Comparison of ENCODE assay signal across 13 cellular contexts in genomic region chr3:156135921-156136655, GRCh38.
A peak's percentile ranks its signal among the peaks of the same experiment; 100 is the strongest.
DNase-seq lines count a peak whose midpoint lies in the region; TF ChIP-seq lines count a peak whose summit lies in the region.
"Had no signal": no experiment of that assay in that cellular context is flagged by ENCODE, and none has a peak within 500 bp of the region (broad histone marks: within the 10 kb centered on the region; RNA-seq: fewer than 3 reads in every experiment).

No MANE protein-coding gene starts in this region.

- H3K9me3 Mint-ChIP-seq in nephron progenitor cell = no peaks in the 10 kb centered on the region

- no peaks in the 10 kb centered on the region for H3K36me3 Mint-ChIP-seq in nephron progenitor cell (ENCODE audit: low read depth)

- peaks cover 3% of the 10 kb centered on the region for H3K27me3 Mint-ChIP-seq in nephron progenitor cell (ENCODE audit: low read depth, poor library complexity)

- H3K4me1 Mint-ChIP-seq in nephron progenitor cell = peaks cover 6% of the 10 kb centered on the region

- no peak overlapping the region for H3K4me3 Mint-ChIP-seq in nephron progenitor cell

- peak; percentile 10 for DNase-seq in NCI-H1105 (lab: John Stamatoyannopoulos, UW)
- DNase-seq in NCI-H1105 treated with DMSO at 0.1 percent for 48 hours (lab: John Stamatoyannopoulos, UW) = no peak
- peak; percentile 15 for DNase-seq in ELR (ENCODE audit: low read depth)
- peak; percentile 3 for DNase-seq in OCI-M1 (lab: John Stamatoyannopoulos, UW)
- DNase-seq in fibroblast of mammary gland (ENCODE audit: low read depth) = peak; percentile 10
- DNase-seq in stimulated activated naive CD4-positive, alpha-beta T cell (lab: John Stamatoyannopoulos, UW) = no peak
- no peak for DNase-seq in nephron progenitor cell
- no peak for DNase-seq in foreskin melanocyte
- DNase-seq: kidney; NCI-H526 treated with DMSO at 0.1 percent for 48 hours; stimulated activated CD4-positive, alpha-beta T cell treated with anti-CD3 and anti-CD28 coated beads, Interleukin-4, amount 100 ng/mL, for 4 hours; T-helper 9 cell; thyroid gland had no signal

- peak; percentile 43 for TF ChIP-seq CTCF in fibroblast of mammary gland (conservative IDR thresholded peaks at IDR 0.05; ENCODE audit: control insufficient read depth, insufficient read depth, low read depth, low read length)
- TF ChIP-seq CTCF in nephron progenitor cell (IDR thresholded peaks at IDR 0.05) = no peak

- H3K27ac Mint-ChIP-seq in nephron progenitor cell = no peak overlapping the region

- no peak overlapping the region for H3K4me3 ChIP-seq in fibroblast of mammary gland (ENCODE audit: control insufficient read depth, low read depth, low read length)
- H3K4me3 ChIP-seq: thyroid gland had no signal

Comparison
In these comparisons a context has a peak if more than half of its experiments do, and no peak if none do; other contexts are left out.
1. DNase-seq: peak in NCI-H1105 (single experiment), ELR (single experiment), OCI-M1 (single experiment) and fibroblast of mammary gland (single experiment); none in NCI-H1105 treated with DMSO at 0.1 percent for 48 hours (single experiment), stimulated activated naive CD4-positive, alpha-beta T cell (0 of 6), nephron progenitor cell (single experiment) and foreskin melanocyte (single experiment).